In genomic region chr1:154476791-154477190, GRCh38 we compare ENCODE assay signal across 29 cellular contexts. TPM values are rescaled to one million over a fixed set of nuclear protein-coding genes. Genes with fewer than 3 reads are reported as not detected.
A peak's percentile ranks its signal among the peaks of the same experiment; 100 is the strongest.
DNase-seq lines count a peak whose midpoint lies in the region; ATAC-seq, FAIRE-seq and TF ChIP-seq lines count a peak whose summit lies in the region.
"Had no signal": no experiment of that assay in that cellular context is flagged by ENCODE, and none has a peak within 500 bp of the region (broad histone marks: within the 10 kb centered on the region; RNA-seq: fewer than 3 reads in every experiment).

No MANE protein-coding gene starts in this region.

- peaks cover 10% of the 10 kb centered on the region for H3K4me1 Mint-ChIP-seq in activated naive CD8-positive, alpha-beta T cell treated with anti-CD3 and anti-CD28 coated beads, Interleukin-2, amount 50 U/mL, for 24 hours
- H3K4me1 Mint-ChIP-seq in activated naive CD8-positive, alpha-beta T cell treated with anti-CD3 and anti-CD28 coated beads for 36 hours = peaks cover 16% of the 10 kb centered on the region
- peaks cover 17% of the 10 kb centered on the region for H3K4me1 Mint-ChIP-seq in nephron progenitor cell

- H3K27me3 ChIP-seq in bronchial epithelial cell (ENCODE audit: control insufficient read depth, insufficient read depth, low read length) = no peaks in the 10 kb centered on the region
- H3K27me3 ChIP-seq: BE2C, esophagus squamous epithelium, gastroesophageal sphincter, hepatocyte had no signal

- no peak for FAIRE-seq in bronchial epithelial cell (lab: Jason Lieb, UNC)
- FAIRE-seq: H1, K562 had no signal

- H3K36me3 ChIP-seq in bronchial epithelial cell (ENCODE audit: control insufficient read depth, insufficient read depth, low read length) = no peaks in the 10 kb centered on the region
- H3K36me3 ChIP-seq: BE2C, esophagus squamous epithelium, gastroesophageal sphincter, thoracic aorta had no signal

- H3K27ac Mint-ChIP-seq in activated naive CD8-positive, alpha-beta T cell treated with anti-CD3 and anti-CD28 coated beads, Interleukin-2, amount 50 U/mL, for 24 hours = no peak overlapping the region
- no peak overlapping the region for H3K27ac Mint-ChIP-seq in activated naive CD8-positive, alpha-beta T cell treated with anti-CD3 and anti-CD28 coated beads for 36 hours
- H3K27ac Mint-ChIP-seq in nephron progenitor cell = peak overlapping the region; percentile 48
- H3K27ac Mint-ChIP-seq: activated naive CD4-positive, alpha-beta T cell treated with anti-CD3 and anti-CD28 coated beads for 36 hours; T-helper 17 cell had no signal

- H3K9me3 Mint-ChIP-seq in activated naive CD8-positive, alpha-beta T cell treated with anti-CD3 and anti-CD28 coated beads, Interleukin-2, amount 50 U/mL, for 24 hours = no peaks in the 10 kb centered on the region
- no peaks in the 10 kb centered on the region for H3K9me3 Mint-ChIP-seq in activated naive CD8-positive, alpha-beta T cell treated with anti-CD3 and anti-CD28 coated beads for 36 hours
- no peaks in the 10 kb centered on the region for H3K9me3 Mint-ChIP-seq in nephron progenitor cell
- H3K9me3 Mint-ChIP-seq: activated naive CD4-positive, alpha-beta T cell treated with anti-CD3 and anti-CD28 coated beads for 36 hours had no signal

- H3K4me3 ChIP-seq in bronchial epithelial cell (ENCODE audit: low read depth, low read length) = no peak overlapping the region
- H3K4me3 ChIP-seq: coronary artery, esophagus squamous epithelium, gastroesophageal sphincter, hepatocyte, K562, thoracic aorta had no signal

- no peak for DNase-seq in activated naive CD8-positive, alpha-beta T cell treated with anti-CD3 and anti-CD28 coated beads, Interleukin-2, amount 50 U/mL, for 24 hours
- DNase-seq in activated naive CD8-positive, alpha-beta T cell treated with anti-CD3 and anti-CD28 coated beads for 36 hours = no peak
- DNase-seq in bronchial epithelial cell (ENCODE audit: low read depth) (peak; percentile 84), nephron progenitor cell (no peak), DMS153 treated with DMSO at 0.1 percent for 48 hours (lab: John Stamatoyannopoulos, UW; ENCODE audit: unreplicated experiment) (no peak), OCI-M2 (lab: John Stamatoyannopoulos, UW; ENCODE audit: unreplicated experiment) (no peak)
- DNase-seq: ACHN; activated naive CD4-positive, alpha-beta T cell treated with anti-CD3 and anti-CD28 coated beads for 36 hours; BE2C; DMS153; esophagus squamous epithelium; mesendoderm; NCI-H1417 treated with DMSO at 0.1 percent for 48 hours; occipital lobe; stimulated activated naive CD8-positive, alpha-beta T cell treated with anti-CD3 and anti-CD28 coated beads, Interleukin-15, Interleukin-2, amounts not matched to agents 100 U/mL and 50 U/mL, for 24 hours; T-helper 17 cell had no signal

- H3K4me3 Mint-ChIP-seq in activated naive CD8-positive, alpha-beta T cell treated with anti-CD3 and anti-CD28 coated beads, Interleukin-2, amount 50 U/mL, for 24 hours = no peak overlapping the region
- no peak overlapping the region for H3K4me3 Mint-ChIP-seq in activated naive CD8-positive, alpha-beta T cell treated with anti-CD3 and anti-CD28 coated beads for 36 hours
- H3K4me3 Mint-ChIP-seq in nephron progenitor cell = no peak overlapping the region
- H3K4me3 Mint-ChIP-seq: activated naive CD4-positive, alpha-beta T cell treated with anti-CD3 and anti-CD28 coated beads for 36 hours; T-helper 17 cell had no signal

- no peaks in the 10 kb centered on the region for H3K27me3 Mint-ChIP-seq in activated naive CD8-positive, alpha-beta T cell treated with anti-CD3 and anti-CD28 coated beads, Interleukin-2, amount 50 U/mL, for 24 hours
- H3K27me3 Mint-ChIP-seq in activated naive CD8-positive, alpha-beta T cell treated with anti-CD3 and anti-CD28 coated beads for 36 hours = no peaks in the 10 kb centered on the region
- peaks cover 8% of the 10 kb centered on the region for H3K27me3 Mint-ChIP-seq in nephron progenitor cell (ENCODE audit: low read depth, poor library complexity)
- H3K27me3 Mint-ChIP-seq: T-helper 17 cell had no signal

- no peaks in the 10 kb centered on the region for H3K36me3 Mint-ChIP-seq in activated naive CD8-positive, alpha-beta T cell treated with anti-CD3 and anti-CD28 coated beads, Interleukin-2, amount 50 U/mL, for 24 hours (ENCODE audit: low read depth)
- no peaks in the 10 kb centered on the region for H3K36me3 Mint-ChIP-seq in activated naive CD8-positive, alpha-beta T cell treated with anti-CD3 and anti-CD28 coated beads for 36 hours
- H3K36me3 Mint-ChIP-seq in nephron progenitor cell (ENCODE audit: low read depth) = no peaks in the 10 kb centered on the region

- TF ChIP-seq CTCF in bronchial epithelial cell (IDR thresholded peaks at IDR 0.05; ENCODE audit: insufficient read depth, low read length, severe bottlenecking) = no peak
- TF ChIP-seq CTCF in nephron progenitor cell (IDR thresholded peaks at IDR 0.05) = no peak

- ATAC-seq in activated naive CD8-positive, alpha-beta T cell treated with anti-CD3 and anti-CD28 coated beads, Interleukin-2, amount 50 U/mL, for 24 hours = peak; percentile 35
- ATAC-seq in GM21576 (IDR thresholded peaks at IDR 0.05; ENCODE audit: unreplicated experiment) = no peak
- ATAC-seq: gastroesophageal sphincter; K562; left lobe of liver; Right ventricle myocardium inferior; SK-N-SH treated with all-trans-retinoic acid at 6 μM for 48 hours; stimulated activated naive CD8-positive, alpha-beta T cell treated with anti-CD3 and anti-CD28 coated beads, Interleukin-15, Interleukin-2, amounts not matched to agents 100 U/mL and 50 U/mL, for 24 hours; T-helper 17 cell had no signal

RNA-seq across cellular contexts. Expression of gene TDRD10, which starts 25.2 kb away (rescaled TPM):
- total RNA-seq in activated naive CD8-positive, alpha-beta T cell treated with anti-CD3 and anti-CD28 coated beads for 36 hours = not detected
- total RNA-seq in bronchial epithelial cell = under 0.01 TPM in 1 of 2 replicates, not detected in the other
- total RNA-seq: activated naive CD4-positive, alpha-beta T cell treated with anti-CD3 and anti-CD28 coated beads for 36 hours; HT-29; K562; NCI-H460 had no signal

RNA-seq across cellular contexts. Expression of gene SHE, which starts 25.4 kb away (rescaled TPM):
- not detected for total RNA-seq in activated naive CD8-positive, alpha-beta T cell treated with anti-CD3 and anti-CD28 coated beads for 36 hours
- total RNA-seq in bronchial epithelial cell = under 0.01 TPM in 1 of 2 replicates, not detected in the other
- total RNA-seq: activated naive CD4-positive, alpha-beta T cell treated with anti-CD3 and anti-CD28 coated beads for 36 hours; G401; HT-29 had no signal
